ENCODE assay signal across 1 cellular context in the genomic region with DNA sequence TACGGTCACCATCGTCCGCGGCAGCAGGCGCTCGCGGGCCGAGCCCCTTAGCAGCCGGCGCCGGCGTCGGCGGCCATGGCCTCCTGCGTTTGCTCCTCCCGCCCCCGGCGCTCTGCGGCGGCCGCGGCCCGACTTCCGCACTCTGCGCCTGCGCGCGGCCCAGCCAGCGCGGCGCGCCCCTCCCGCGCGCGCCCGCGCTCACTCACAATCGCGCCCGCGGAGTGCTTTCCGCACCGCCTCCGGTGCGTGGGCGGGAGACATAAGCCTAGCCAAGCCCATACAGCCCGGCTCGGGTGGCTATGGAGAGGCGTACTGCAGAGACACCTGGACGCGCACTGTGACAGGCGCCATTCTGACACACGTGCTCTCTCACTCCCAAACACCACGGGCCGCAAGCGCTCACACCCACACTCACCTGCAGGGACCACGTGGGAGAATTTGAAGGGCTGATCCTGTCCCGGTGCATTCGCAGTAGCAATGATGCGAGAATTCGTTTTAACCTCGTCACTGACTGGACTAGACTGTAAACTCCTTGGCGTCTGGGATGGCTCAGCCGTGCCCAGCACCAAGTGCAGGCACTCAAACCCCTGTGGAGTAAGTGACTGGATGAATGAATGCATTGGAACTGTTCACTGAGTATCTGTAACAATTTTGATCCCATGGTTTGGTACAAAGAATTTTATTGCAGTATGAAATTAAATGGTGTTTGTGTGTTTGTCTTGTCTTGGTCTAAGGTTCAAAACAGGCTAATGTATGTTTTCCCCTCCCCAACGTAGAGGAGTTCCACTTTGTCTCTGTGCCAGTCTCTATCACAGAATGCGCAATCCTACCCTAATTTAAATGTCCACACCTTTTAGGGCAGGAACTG.
A peak's percentile ranks its signal among the peaks of the same experiment; 100 is the strongest.
TF ChIP-seq lines count a peak whose summit lies in the region.

A gene with protein sequence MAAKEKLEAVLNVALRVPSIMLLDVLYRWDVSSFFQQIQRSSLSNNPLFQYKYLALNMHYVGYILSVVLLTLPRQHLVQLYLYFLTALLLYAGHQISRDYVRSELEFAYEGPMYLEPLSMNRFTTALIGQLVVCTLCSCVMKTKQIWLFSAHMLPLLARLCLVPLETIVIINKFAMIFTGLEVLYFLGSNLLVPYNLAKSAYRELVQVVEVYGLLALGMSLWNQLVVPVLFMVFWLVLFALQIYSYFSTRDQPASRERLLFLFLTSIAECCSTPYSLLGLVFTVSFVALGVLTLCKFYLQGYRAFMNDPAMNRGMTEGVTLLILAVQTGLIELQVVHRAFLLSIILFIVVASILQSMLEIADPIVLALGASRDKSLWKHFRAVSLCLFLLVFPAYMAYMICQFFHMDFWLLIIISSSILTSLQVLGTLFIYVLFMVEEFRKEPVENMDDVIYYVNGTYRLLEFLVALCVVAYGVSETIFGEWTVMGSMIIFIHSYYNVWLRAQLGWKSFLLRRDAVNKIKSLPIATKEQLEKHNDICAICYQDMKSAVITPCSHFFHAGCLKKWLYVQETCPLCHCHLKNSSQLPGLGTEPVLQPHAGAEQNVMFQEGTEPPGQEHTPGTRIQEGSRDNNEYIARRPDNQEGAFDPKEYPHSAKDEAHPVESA (minus strand): TSS at position 116 of the 868 bp plus-strand sequence. CDS start 5,936 bp downstream, outside the sequence.

TF ChIP-seq in HEK293, 187 proteins besides CTCF, POLR2A, EP300 and RAD21 (continued from another document and continues in another):
- TF ChIP-seq, protein P1, sequence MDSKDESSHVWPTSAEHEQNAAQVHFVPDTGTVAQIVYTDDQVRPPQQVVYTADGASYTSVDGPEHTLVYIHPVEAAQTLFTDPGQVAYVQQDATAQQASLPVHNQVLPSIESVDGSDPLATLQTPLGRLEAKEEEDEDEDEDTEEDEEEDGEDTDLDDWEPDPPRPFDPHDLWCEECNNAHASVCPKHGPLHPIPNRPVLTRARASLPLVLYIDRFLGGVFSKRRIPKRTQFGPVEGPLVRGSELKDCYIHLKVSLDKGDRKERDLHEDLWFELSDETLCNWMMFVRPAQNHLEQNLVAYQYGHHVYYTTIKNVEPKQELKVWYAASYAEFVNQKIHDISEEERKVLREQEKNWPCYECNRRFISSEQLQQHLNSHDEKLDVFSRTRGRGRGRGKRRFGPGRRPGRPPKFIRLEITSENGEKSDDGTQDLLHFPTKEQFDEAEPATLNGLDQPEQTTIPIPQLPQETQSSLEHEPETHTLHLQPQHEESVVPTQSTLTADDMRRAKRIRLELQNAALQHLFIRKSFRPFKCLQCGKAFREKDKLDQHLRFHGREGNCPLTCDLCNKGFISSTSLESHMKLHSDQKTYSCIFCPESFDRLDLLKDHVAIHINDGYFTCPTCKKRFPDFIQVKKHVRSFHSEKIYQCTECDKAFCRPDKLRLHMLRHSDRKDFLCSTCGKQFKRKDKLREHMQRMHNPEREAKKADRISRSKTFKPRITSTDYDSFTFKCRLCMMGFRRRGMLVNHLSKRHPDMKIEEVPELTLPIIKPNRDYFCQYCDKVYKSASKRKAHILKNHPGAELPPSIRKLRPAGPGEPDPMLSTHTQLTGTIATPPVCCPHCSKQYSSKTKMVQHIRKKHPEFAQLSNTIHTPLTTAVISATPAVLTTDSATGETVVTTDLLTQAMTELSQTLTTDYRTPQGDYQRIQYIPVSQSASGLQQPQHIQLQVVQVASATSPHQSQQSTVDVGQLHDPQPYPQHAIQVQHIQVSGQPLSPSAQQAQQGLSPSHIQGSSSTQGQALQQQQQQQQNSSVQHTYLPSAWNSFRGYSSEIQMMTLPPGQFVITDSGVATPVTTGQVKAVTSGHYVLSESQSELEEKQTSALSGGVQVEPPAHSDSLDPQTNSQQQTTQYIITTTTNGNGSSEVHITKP (tag by site-specific recombination; IDR thresholded peaks at IDR 0.05): peak; percentile 72; the same call in 1 of the 2 replicates
- TF ChIP-seq, protein P2, sequence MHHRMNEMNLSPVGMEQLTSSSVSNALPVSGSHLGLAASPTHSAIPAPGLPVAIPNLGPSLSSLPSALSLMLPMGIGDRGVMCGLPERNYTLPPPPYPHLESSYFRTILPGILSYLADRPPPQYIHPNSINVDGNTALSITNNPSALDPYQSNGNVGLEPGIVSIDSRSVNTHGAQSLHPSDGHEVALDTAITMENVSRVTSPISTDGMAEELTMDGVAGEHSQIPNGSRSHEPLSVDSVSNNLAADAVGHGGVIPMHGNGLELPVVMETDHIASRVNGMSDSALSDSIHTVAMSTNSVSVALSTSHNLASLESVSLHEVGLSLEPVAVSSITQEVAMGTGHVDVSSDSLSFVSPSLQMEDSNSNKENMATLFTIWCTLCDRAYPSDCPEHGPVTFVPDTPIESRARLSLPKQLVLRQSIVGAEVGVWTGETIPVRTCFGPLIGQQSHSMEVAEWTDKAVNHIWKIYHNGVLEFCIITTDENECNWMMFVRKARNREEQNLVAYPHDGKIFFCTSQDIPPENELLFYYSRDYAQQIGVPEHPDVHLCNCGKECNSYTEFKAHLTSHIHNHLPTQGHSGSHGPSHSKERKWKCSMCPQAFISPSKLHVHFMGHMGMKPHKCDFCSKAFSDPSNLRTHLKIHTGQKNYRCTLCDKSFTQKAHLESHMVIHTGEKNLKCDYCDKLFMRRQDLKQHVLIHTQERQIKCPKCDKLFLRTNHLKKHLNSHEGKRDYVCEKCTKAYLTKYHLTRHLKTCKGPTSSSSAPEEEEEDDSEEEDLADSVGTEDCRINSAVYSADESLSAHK (tag by site-specific recombination; IDR thresholded peaks at IDR 0.05): peak; percentile 31
- TF ChIP-seq ZNF366 (tag by site-specific recombination; conservative IDR thresholded peaks at IDR 0.05) (0 out of 2 replicates have a peak, but pooled peaks have one; percentile 6), YY1 (tag by site-specific recombination; IDR thresholded peaks at IDR 0.05) (peak; percentile 87), TRIM28 (IDR thresholded peaks at IDR 0.05; ENCODE audit: borderline replicate concordance, low read length) (peak; percentile 62; the same call in 1 of the 2 replicates), ZXDB (tag by site-specific recombination; IDR thresholded peaks at IDR 0.05) (peak; percentile 91), ZNF404 (tag by site-specific recombination; IDR thresholded peaks at IDR 0.05) (no peak), SP7 (tag by site-specific recombination; IDR thresholded peaks at IDR 0.05) (peak; percentile 76), ZNF561 (tag by site-specific recombination; IDR thresholded peaks at IDR 0.05; ENCODE audit: borderline replicate concordance) (peak; percentile 44; the same call in 1 of the 2 replicates), YY2 (tag by site-specific recombination; IDR thresholded peaks at IDR 0.05) (peak; percentile 67), ZEB2 (tag by site-specific recombination; IDR thresholded peaks at IDR 0.05) (peak; percentile 95), ZNF596 (tag by site-specific recombination; IDR thresholded peaks at IDR 0.05) (peak; percentile 20; the same call in 1 of the 2 replicates), ZNF155 (tag by site-specific recombination; IDR thresholded peaks at IDR 0.05) (no peak), ZSCAN16 (tag by site-specific recombination; IDR thresholded peaks at IDR 0.05) (0 out of 2 replicates have a peak, but pooled peaks have one; percentile 20), SALL2 (tag by site-specific recombination; IDR thresholded peaks at IDR 0.05; ENCODE audit: borderline replicate concordance) (no peak), EGR2 (tag by site-specific recombination; IDR thresholded peaks at IDR 0.05; ENCODE audit: low read depth) (peak; percentile 95), ZNF335 (tag by site-specific recombination; conservative IDR thresholded peaks at IDR 0.05) (peak; percentile 84), ZNF501 (tag by site-specific recombination; IDR thresholded peaks at IDR 0.05) (0 out of 2 replicates have a peak, but pooled peaks have one; percentile 72), GLI2 (tag by site-specific recombination; IDR thresholded peaks at IDR 0.05; ENCODE audit: borderline replicate concordance, low read depth) (no peak), HOXD13 (CRISPR knock-in tag; IDR thresholded peaks at IDR 0.05; ENCODE audit: borderline replicate concordance) (no peak), ZNF354C (tag by site-specific recombination; IDR thresholded peaks at IDR 0.05; ENCODE audit: borderline replicate concordance, low read depth) (no peak), ZNF610 (tag by site-specific recombination; IDR thresholded peaks at IDR 0.05; ENCODE audit: borderline replicate concordance) (peak; percentile 51; the same call in 1 of the 2 replicates), KLF8 (tag by site-specific recombination; IDR thresholded peaks at IDR 0.05) (peak; percentile 69), KLF10 (tag by site-specific recombination; IDR thresholded peaks at IDR 0.05) (peak; percentile 85)
- TF ChIP-seq, protein P3, sequence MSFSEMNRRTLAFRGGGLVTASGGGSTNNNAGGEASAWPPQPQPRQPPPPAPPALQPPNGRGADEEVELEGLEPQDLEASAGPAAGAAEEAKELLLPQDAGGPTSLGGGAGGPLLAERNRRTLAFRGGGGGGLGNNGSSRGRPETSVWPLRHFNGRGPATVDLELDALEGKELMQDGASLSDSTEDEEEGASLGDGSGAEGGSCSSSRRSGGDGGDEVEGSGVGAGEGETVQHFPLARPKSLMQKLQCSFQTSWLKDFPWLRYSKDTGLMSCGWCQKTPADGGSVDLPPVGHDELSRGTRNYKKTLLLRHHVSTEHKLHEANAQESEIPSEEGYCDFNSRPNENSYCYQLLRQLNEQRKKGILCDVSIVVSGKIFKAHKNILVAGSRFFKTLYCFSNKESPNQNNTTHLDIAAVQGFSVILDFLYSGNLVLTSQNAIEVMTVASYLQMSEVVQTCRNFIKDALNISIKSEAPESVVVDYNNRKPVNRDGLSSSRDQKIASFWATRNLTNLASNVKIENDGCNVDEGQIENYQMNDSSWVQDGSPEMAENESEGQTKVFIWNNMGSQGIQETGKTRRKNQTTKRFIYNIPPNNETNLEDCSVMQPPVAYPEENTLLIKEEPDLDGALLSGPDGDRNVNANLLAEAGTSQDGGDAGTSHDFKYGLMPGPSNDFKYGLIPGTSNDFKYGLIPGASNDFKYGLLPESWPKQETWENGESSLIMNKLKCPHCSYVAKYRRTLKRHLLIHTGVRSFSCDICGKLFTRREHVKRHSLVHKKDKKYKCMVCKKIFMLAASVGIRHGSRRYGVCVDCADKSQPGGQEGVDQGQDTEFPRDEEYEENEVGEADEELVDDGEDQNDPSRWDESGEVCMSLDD (tag by site-specific recombination; IDR thresholded peaks at IDR 0.05): peak; percentile 40; the same call in 1 of the 2 replicates
- TF ChIP-seq, protein P4, sequence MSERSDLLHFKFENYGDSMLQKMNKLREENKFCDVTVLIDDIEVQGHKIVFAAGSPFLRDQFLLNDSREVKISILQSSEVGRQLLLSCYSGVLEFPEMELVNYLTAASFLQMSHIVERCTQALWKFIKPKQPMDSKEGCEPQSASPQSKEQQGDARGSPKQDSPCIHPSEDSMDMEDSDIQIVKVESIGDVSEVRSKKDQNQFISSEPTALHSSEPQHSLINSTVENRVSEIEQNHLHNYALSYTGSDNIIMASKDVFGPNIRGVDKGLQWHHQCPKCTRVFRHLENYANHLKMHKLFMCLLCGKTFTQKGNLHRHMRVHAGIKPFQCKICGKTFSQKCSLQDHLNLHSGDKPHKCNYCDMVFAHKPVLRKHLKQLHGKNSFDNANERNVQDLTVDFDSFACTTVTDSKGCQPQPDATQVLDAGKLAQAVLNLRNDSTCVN (tag by site-specific recombination; optimal IDR thresholded peaks at IDR 0.05): peak; percentile 92
- TF ChIP-seq, protein P5, sequence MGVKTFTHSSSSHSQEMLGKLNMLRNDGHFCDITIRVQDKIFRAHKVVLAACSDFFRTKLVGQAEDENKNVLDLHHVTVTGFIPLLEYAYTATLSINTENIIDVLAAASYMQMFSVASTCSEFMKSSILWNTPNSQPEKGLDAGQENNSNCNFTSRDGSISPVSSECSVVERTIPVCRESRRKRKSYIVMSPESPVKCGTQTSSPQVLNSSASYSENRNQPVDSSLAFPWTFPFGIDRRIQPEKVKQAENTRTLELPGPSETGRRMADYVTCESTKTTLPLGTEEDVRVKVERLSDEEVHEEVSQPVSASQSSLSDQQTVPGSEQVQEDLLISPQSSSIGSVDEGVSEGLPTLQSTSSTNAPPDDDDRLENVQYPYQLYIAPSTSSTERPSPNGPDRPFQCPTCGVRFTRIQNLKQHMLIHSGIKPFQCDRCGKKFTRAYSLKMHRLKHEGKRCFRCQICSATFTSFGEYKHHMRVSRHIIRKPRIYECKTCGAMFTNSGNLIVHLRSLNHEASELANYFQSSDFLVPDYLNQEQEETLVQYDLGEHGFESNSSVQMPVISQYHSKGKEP (tag by site-specific recombination; IDR thresholded peaks at IDR 0.05): peak; percentile 43; the same call in 1 of the 2 replicates
- TF ChIP-seq, protein P6, sequence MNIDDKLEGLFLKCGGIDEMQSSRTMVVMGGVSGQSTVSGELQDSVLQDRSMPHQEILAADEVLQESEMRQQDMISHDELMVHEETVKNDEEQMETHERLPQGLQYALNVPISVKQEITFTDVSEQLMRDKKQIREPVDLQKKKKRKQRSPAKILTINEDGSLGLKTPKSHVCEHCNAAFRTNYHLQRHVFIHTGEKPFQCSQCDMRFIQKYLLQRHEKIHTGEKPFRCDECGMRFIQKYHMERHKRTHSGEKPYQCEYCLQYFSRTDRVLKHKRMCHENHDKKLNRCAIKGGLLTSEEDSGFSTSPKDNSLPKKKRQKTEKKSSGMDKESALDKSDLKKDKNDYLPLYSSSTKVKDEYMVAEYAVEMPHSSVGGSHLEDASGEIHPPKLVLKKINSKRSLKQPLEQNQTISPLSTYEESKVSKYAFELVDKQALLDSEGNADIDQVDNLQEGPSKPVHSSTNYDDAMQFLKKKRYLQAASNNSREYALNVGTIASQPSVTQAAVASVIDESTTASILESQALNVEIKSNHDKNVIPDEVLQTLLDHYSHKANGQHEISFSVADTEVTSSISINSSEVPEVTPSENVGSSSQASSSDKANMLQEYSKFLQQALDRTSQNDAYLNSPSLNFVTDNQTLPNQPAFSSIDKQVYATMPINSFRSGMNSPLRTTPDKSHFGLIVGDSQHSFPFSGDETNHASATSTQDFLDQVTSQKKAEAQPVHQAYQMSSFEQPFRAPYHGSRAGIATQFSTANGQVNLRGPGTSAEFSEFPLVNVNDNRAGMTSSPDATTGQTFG (tag by site-specific recombination; IDR thresholded peaks at IDR 0.05; ENCODE audit: borderline replicate concordance): no peak
- TF ChIP-seq, protein P7, sequence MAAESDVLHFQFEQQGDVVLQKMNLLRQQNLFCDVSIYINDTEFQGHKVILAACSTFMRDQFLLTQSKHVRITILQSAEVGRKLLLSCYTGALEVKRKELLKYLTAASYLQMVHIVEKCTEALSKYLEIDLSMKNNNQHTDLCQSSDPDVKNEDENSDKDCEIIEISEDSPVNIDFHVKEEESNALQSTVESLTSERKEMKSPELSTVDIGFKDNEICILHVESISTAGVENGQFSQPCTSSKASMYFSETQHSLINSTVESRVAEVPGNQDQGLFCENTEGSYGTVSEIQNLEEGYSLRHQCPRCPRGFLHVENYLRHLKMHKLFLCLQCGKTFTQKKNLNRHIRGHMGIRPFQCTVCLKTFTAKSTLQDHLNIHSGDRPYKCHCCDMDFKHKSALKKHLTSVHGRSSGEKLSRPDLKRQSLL (tag by site-specific recombination; IDR thresholded peaks at IDR 0.05): 0 out of 2 replicates have a peak, but pooled peaks have one; percentile 32
